In the genomic region with DNA sequence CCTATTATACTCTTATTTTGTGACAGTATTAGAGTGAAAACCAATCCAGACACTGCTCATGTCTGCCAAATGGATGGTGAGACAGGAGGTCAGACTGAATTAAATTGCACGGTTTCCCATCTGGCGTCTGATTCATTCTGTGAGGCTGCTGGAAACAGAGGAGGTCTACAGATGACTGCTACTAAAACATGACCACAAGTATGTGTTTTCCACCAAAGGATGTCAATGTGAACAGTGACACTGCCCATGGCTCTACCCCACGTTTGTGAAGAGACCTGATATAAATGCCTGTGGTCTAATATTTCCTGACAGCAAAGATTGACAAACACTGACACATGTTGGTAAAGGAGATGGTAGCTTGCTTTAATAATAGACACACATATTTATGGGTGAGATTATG, we compare ENCODE assay signal across 18 cellular contexts.
DNase-seq lines count a peak whose midpoint lies in the region; ATAC-seq and TF ChIP-seq lines count a peak whose summit lies in the region.
"Had no signal": no experiment of that assay in that cellular context is flagged by ENCODE, and none has a peak within 500 bp of the region (broad histone marks: within the 10 kb centered on the region; RNA-seq: fewer than 3 reads in every experiment).

No MANE protein-coding gene starts in this region.

- peaks cover 3% of the 10 kb centered on the region for H3K4me1 ChIP-seq in endodermal cell (ENCODE audit: control insufficient read depth, insufficient read depth, low read length)
- H3K4me1 ChIP-seq: BE2C had no signal

- DNase-seq in DMS 273 treated with DMSO at 0.1 percent for 48 hours (lab: John Stamatoyannopoulos, UW) = peak; percentile 75
- peak; percentile 19 to 59 for DNase-seq in NCI-H524 (lab: John Stamatoyannopoulos, UW)
- DNase-seq in choroid plexus epithelial cell (ENCODE audit: low read depth) = peak; percentile 88
- DNase-seq in sciatic nerve (ENCODE audit: low spot score) = no peak
- no peak for DNase-seq in Kasumi-1 (lab: John Stamatoyannopoulos, UW)
- no peak for DNase-seq in endodermal cell
- DNase-seq: activated CD8-positive, alpha-beta memory T cell treated with anti-CD3 and anti-CD28 coated beads, Interleukin-2, amount 10 ng/mL, durations not matched to agents 7 days and 5 days; activated naive CD4-positive, alpha-beta T cell treated with anti-CD3 and anti-CD28 coated beads, Interleukin-2, amount 50 U/mL, for 16 hours; BE2C; foreskin melanocyte; GOT3; immature natural killer cell; NCI-H1930; stimulated activated CD4-positive, alpha-beta T cell treated with anti-CD3 and anti-CD28 coated beads, Interleukin-4, amount 100 ng/mL, for 1 hour; SW 1271 had no signal

- TF ChIP-seq CTCF in choroid plexus epithelial cell (conservative IDR thresholded peaks at IDR 0.05; ENCODE audit: low read depth, low read length) (no peak), nephron (IDR thresholded peaks at IDR 0.05; ENCODE audit: unreplicated experiment in 3 of 3) (no peak), endodermal cell (conservative IDR thresholded peaks at IDR 0.05) (no peak)

- no peaks in the 10 kb centered on the region for H3K27me3 ChIP-seq in endodermal cell (ENCODE audit: control insufficient read depth, insufficient read depth, low read length, poor library complexity, severe bottlenecking)
- H3K27me3 ChIP-seq: BE2C had no signal

- H3K27me3 Mint-ChIP-seq in nephron (ENCODE audit: low read depth) (no peaks in the 10 kb centered on the region), endodermal cell (ENCODE audit: insufficient read depth) (peaks cover 22% of the 10 kb centered on the region)
- H3K27me3 Mint-ChIP-seq: activated CD8-positive, alpha-beta memory T cell treated with anti-CD3 and anti-CD28 coated beads, Interleukin-2, amount 10 ng/mL, durations not matched to agents 7 days and 5 days; dendritic cell treated with granulocyte-macrophage colony-stimulating factor and Interleukin-4, amounts not matched to agents 40 ng/mL and 50 ng/mL, for 4 days had no signal

- WGBS in endodermal cell (ENCODE audit: insufficient coverage in 1 of 2, insufficient read length in 1 of 2), 2 experiments = 68 to 87% methylated on average over 3 of the region's 3 CpGs

- H3K9ac ChIP-seq in endodermal cell (ENCODE audit: extremely low read depth, low read length, poor library complexity, severe bottlenecking) = no peak overlapping the region

- ATAC-seq in sciatic nerve (no peak), HG03097 (IDR thresholded peaks at IDR 0.05; ENCODE audit: low FRiP score, unreplicated experiment) (no peak)
- ATAC-seq: activated CD8-positive, alpha-beta memory T cell treated with anti-CD3 and anti-CD28 coated beads, Interleukin-2, amount 10 ng/mL, durations not matched to agents 7 days and 5 days had no signal

- H3K27ac Mint-ChIP-seq in nephron (peak overlapping the region in 2 of 3 experiments; percentile 24 to 63), endodermal cell (no peak overlapping the region)
- H3K27ac Mint-ChIP-seq: activated CD8-positive, alpha-beta memory T cell treated with anti-CD3 and anti-CD28 coated beads, Interleukin-2, amount 10 ng/mL, durations not matched to agents 7 days and 5 days; dendritic cell treated with granulocyte-macrophage colony-stimulating factor and Interleukin-4, amounts not matched to agents 40 ng/mL and 50 ng/mL, for 4 days; immature natural killer cell had no signal

- H3K9me3 Mint-ChIP-seq in nephron = no peaks in the 10 kb centered on the region
- H3K9me3 Mint-ChIP-seq in endodermal cell = no peaks in the 10 kb centered on the region

- no peaks in the 10 kb centered on the region for H3K9me3 ChIP-seq in endodermal cell (ENCODE audit: control insufficient read depth, low read length)
- H3K9me3 ChIP-seq: BE2C had no signal

- intact Hi-C loops in sciatic nerve (cut with DNase I) = no loop called here

- H3K4me3 Mint-ChIP-seq in nephron = no peak overlapping the region
- no peak overlapping the region for H3K4me3 Mint-ChIP-seq in endodermal cell
- H3K4me3 Mint-ChIP-seq: activated CD8-positive, alpha-beta memory T cell treated with anti-CD3 and anti-CD28 coated beads, Interleukin-2, amount 10 ng/mL, durations not matched to agents 7 days and 5 days; dendritic cell treated with granulocyte-macrophage colony-stimulating factor and Interleukin-4, amounts not matched to agents 40 ng/mL and 50 ng/mL, for 4 days; immature natural killer cell had no signal

- no peaks in the 10 kb centered on the region for H3K36me3 ChIP-seq in endodermal cell (ENCODE audit: control insufficient read depth, insufficient read depth, low read length)
- H3K36me3 ChIP-seq: BE2C had no signal

- no peak overlapping the region for H3K27ac ChIP-seq in endodermal cell (ENCODE audit: low read depth, low read length)

- H3K4me3 ChIP-seq in choroid plexus epithelial cell (ENCODE audit: low read depth, low read length) (no peak overlapping the region), endodermal cell (ENCODE audit: low read length) (no peak overlapping the region)

- H3K36me3 Mint-ChIP-seq in nephron (ENCODE audit: low read depth) (no peaks in the 10 kb centered on the region), endodermal cell (ENCODE audit: low read depth) (no peaks in the 10 kb centered on the region)
- H3K36me3 Mint-ChIP-seq: activated CD8-positive, alpha-beta memory T cell treated with anti-CD3 and anti-CD28 coated beads, Interleukin-2, amount 10 ng/mL, durations not matched to agents 7 days and 5 days; immature natural killer cell had no signal

- H3K4me1 Mint-ChIP-seq in nephron (peaks cover 34% of the 10 kb centered on the region), endodermal cell (peaks cover 10% of the 10 kb centered on the region)
- H3K4me1 Mint-ChIP-seq: activated CD8-positive, alpha-beta memory T cell treated with anti-CD3 and anti-CD28 coated beads, Interleukin-2, amount 10 ng/mL, durations not matched to agents 7 days and 5 days; immature natural killer cell had no signal

Comparison
In these comparisons a context has a peak if more than half of its experiments do, and no peak if none do; other contexts are left out.
1. DNase-seq: peak in DMS 273 treated with DMSO at 0.1 percent for 48 hours (single experiment), NCI-H524 (2 of 2) and choroid plexus epithelial cell (single experiment); none in sciatic nerve (single experiment), Kasumi-1 (0 of 2) and endodermal cell (single experiment).